18 cellular contexts compared by ENCODE assay signal in the genomic region with DNA sequence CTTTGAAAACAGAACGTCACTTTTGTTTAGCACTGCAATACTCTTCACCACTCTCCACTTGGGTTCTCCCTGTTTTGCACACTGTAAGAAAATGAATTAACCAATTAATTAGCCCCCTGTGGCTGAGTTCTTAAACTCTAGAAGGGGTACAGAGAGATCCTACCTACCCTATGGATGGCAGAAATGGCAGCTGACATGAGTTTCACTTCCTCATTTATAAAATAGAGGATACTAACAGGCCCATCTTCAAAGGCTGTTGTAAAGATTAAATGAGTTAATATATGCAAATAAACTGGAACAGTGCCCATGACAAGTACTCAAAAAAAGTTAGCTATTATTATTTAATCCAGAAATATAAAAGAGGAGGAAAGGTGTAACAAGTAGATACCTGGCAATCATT.
DNase-seq lines count a peak whose midpoint lies in the region; ATAC-seq lines count a peak whose summit lies in the region.
"Had no signal": no experiment of that assay in that cellular context is flagged by ENCODE, and none has a peak within 500 bp of the region (broad histone marks: within the 10 kb centered on the region; RNA-seq: fewer than 3 reads in every experiment).

No MANE protein-coding gene starts in this region.

- ATAC-seq in HG02870 (IDR thresholded peaks at IDR 0.05; ENCODE audit: unreplicated experiment) = peak; percentile 46
- ATAC-seq in HG03520 (IDR thresholded peaks at IDR 0.05; ENCODE audit: unreplicated experiment) = peak; percentile 46
- ATAC-seq: T-helper 17 cell had no signal

- DNase-seq in NOMO-1 treated with DMSO at 0.1 percent for 48 hours (lab: John Stamatoyannopoulos, UW; ENCODE audit: unreplicated experiment) (peak; percentile 11), NOMO-1 treated with dmso at 0.1 percent for 144 hours (lab: John Stamatoyannopoulos, UW; ENCODE audit: unreplicated experiment) (no peak), NCI-H1694 (lab: John Stamatoyannopoulos, UW) (no peak), NCI-H1092 (lab: John Stamatoyannopoulos, UW) (no peak), SHP77 (lab: John Stamatoyannopoulos, UW) (no peak), NCI-H82 (lab: John Stamatoyannopoulos, UW) (no peak)
- DNase-seq: 8988T; activated CD4-positive, alpha-beta T cell treated with anti-CD3 and anti-CD28 coated beads for 1 hour; activated CD8-positive, alpha-beta memory T cell treated with anti-CD3 and anti-CD28 coated beads, Interleukin-2, amount 50 U/mL, for 4 hours; activated naive CD4-positive, alpha-beta T cell; C1 segment of cervical spinal cord; DMS53; left ventricle myocardium inferior; NCI-H1930; T-helper 17 cell; tibial artery had no signal
